In genomic region chr9:72789915-72790314, GRCh38 we compare ENCODE assay signal across 3 cellular contexts.
TF ChIP-seq lines count a peak whose summit lies in the region.

No MANE protein-coding gene starts in this region.

TF ChIP-seq in A549, 52 proteins besides CTCF, POLR2A, EP300 and RAD21:
- TF ChIP-seq CEBPB (IDR thresholded peaks at IDR 0.05) (no peak), CHD2 (IDR thresholded peaks at IDR 0.05; ENCODE audit: low read length, partially characterized antibody) (no peak), HOXB5 (CRISPR knock-in tag; IDR thresholded peaks at IDR 0.05) (no peak), SMC3 (IDR thresholded peaks at IDR 0.05) (no peak), CBX2 (IDR thresholded peaks at IDR 0.05; ENCODE audit: borderline replicate concordance, low read depth) (no peak), ESRRA (IDR thresholded peaks at IDR 0.05; ENCODE audit: borderline replicate concordance, low read length) (no peak), BCL3 (IDR thresholded peaks at IDR 0.05) (no peak), HES2 (IDR thresholded peaks at IDR 0.05) (no peak), NFE2L2 (conservative IDR thresholded peaks at IDR 0.05; ENCODE audit: low read length) (no peak), FOSB (CRISPR knock-in tag; IDR thresholded peaks at IDR 0.05) (no peak), ZNF302 (CRISPR knock-in tag; IDR thresholded peaks at IDR 0.05) (no peak)

TF ChIP-seq in GM23338, 12 proteins besides CTCF, POLR2A, EP300 and RAD21 (continues in another document):
- TF ChIP-seq CREB1 (CRISPR knock-in tag; IDR thresholded peaks at IDR 0.05; ENCODE audit: low read depth) (no peak), NANOG (IDR thresholded peaks at IDR 0.05; ENCODE audit: borderline replicate concordance) (no peak), ZNF462 (CRISPR knock-in tag; IDR thresholded peaks at IDR 0.05) (no peak), EZH2phosphoT487 (IDR thresholded peaks at IDR 0.05; ENCODE audit: unreplicated experiment) (no peak), STAT1 (IDR thresholded peaks at IDR 0.05; ENCODE audit: unreplicated experiment) (no peak), ETS1 (IDR thresholded peaks at IDR 0.05) (no peak), JUNB (IDR thresholded peaks at IDR 0.05; ENCODE audit: unreplicated experiment) (no peak), ZNF114 (CRISPR knock-in tag; IDR thresholded peaks at IDR 0.05) (no peak), EZH2 (IDR thresholded peaks at IDR 0.05; ENCODE audit: low read depth, unreplicated experiment) (no peak), ZNF331 (CRISPR knock-in tag; IDR thresholded peaks at IDR 0.05; ENCODE audit: low read depth) (no peak)

TF ChIP-seq in K562, 482 proteins besides CTCF, POLR2A, EP300 and RAD21:
- no peak for TF ChIP-seq ZBTB11 (CRISPR knock-in tag; IDR thresholded peaks at IDR 0.05)
- TF ChIP-seq CBX2 (IDR thresholded peaks at IDR 0.05; ENCODE audit: insufficient read depth, low read length, poor library complexity, severe bottlenecking), result no peak
- TF ChIP-seq ZNF384 (IDR thresholded peaks at IDR 0.05; ENCODE audit: low read depth, low read length), result no peak
- peak; percentile 18; the same call in 1 of the 2 replicates for TF ChIP-seq ATF7 (IDR thresholded peaks at IDR 0.05)
